In genomic region chr5:1511037-1511436, GRCh38 we compare ENCODE assay signal across 14 cellular contexts. TPM values are rescaled to one million over a fixed set of nuclear protein-coding genes. Genes with fewer than 3 reads are reported as not detected.
DNase-seq lines count a peak whose midpoint lies in the region; ATAC-seq, FAIRE-seq and TF ChIP-seq lines count a peak whose summit lies in the region.
"Had no signal": no experiment of that assay in that cellular context is flagged by ENCODE, and none has a peak within 500 bp of the region (broad histone marks: within the 10 kb centered on the region; RNA-seq: fewer than 3 reads in every experiment).

No MANE protein-coding gene starts in this region.

- FAIRE-seq in HepG2 (lab: Jason Lieb, UNC) = no peak

- CTCF ChIA-PET in HepG2 (lab: Yijun Ruan, JAX; ENCODE audit: low intra/inter-chr PET ratio, low total read pairs) = interaction anchor here (1.3 to 1.4 kb wide), 2 partner anchors 91 to 131 kb away, joined by 4 to 6 read pairs; no protein-coding TSS in a partner anchor

- 100% methylated on average over 3 of the region's 20 CpGs for WGBS in right lobe of liver (ENCODE audit: insufficient coverage, low coverage, low lambda C conversion rate, missing lambda C conversion rate)
- 94% methylated on average over 15 of the region's 20 CpGs for WGBS in HepG2 (ENCODE audit: low lambda C conversion rate)
- WGBS in aorta, 2 donors = 94 to 95% methylated on average over 20 of the region's 20 CpGs

- TF ChIP-seq RAD21 in HepG2 (CRISPR knock-in tag; IDR thresholded peaks at IDR 0.05) = no peak

- DNase-seq in right lobe of liver (peak; percentile 15 to 43 (median 43)), HepG2 (ENCODE audit: low spot score) (no peak), osteoblast (ENCODE audit: insufficient read length, low spot score, missing footprints) (peak; percentile 71), aorta (peak; percentile 39 to 73), NCI-H1417 (lab: John Stamatoyannopoulos, UW) (no peak)
- peak; percentile 1 for DNase-seq in effector CD4-positive, alpha-beta T cell
- no peak for DNase-seq in activated CD4-positive, alpha-beta T cell treated with anti-CD3 and anti-CD28 coated beads for 48 hours
- DNase-seq: activated CD4-positive, alpha-beta T cell treated with anti-CD3 and anti-CD28 coated beads, Interleukin-2, amount 50 U/mL, for 1 hour; hippocampal formation; IMR-90; NCI-H146; RPMI8226 had no signal

- H3K9me3 ChIP-seq in right lobe of liver (no peaks in the 10 kb centered on the region), HepG2 (ENCODE audit: low read length) (no peaks in the 10 kb centered on the region), osteoblast (ENCODE audit: low read depth, low read length) (no peaks in the 10 kb centered on the region), aorta (ENCODE audit: control insufficient read depth, low read length) (no peaks in the 10 kb centered on the region)
- H3K9me3 ChIP-seq: BLaER1 had no signal

- TF ChIP-seq EP300 in HepG2 (IDR thresholded peaks at IDR 0.05; ENCODE audit: low read depth in 2 of 2, low read length in 2 of 2) (no peak), HepG2 (CRISPR knock-in tag; IDR thresholded peaks at IDR 0.05; ENCODE audit: borderline replicate concordance) (no peak)

- no peak overlapping the region for H3K9ac ChIP-seq in HepG2 (ENCODE audit: insufficient read depth, low read depth, low read length)
- H3K9ac ChIP-seq: BLaER1 had no signal

- BruUV-seq in HepG2 (replicated peaks; lab: Mats Ljungman, UMichigan) = no TSS peak

- H4K20me1 ChIP-seq in HepG2 (ENCODE audit: insufficient read depth, low read length) (peaks cover 80% of the 10 kb centered on the region), osteoblast (ENCODE audit: insufficient read depth, low read length) (peaks cover 87% of the 10 kb centered on the region)

- H3K27ac ChIP-seq in right lobe of liver = no peak overlapping the region
- no peak overlapping the region for H3K27ac ChIP-seq in HepG2 (ENCODE audit: extremely low read length, insufficient read depth, low read length)
- no peak overlapping the region for H3K27ac ChIP-seq in osteoblast (ENCODE audit: low read depth, low read length)
- H3K27ac ChIP-seq in aorta (ENCODE audit: low read depth in 1 of 2, low read length in 2 of 2) = no peak overlapping the region
- H3K27ac ChIP-seq: BLaER1 had no signal

- intact Hi-C loops in right lobe of liver (cut with DNase I) (no loop called here), HepG2 (cut with micrococcal nuclease; ENCODE audit: unreplicated experiment) (no loop called here), aorta (cut with DNase I) (no loop called here)

- H3K27me3 ChIP-seq in right lobe of liver = no peaks in the 10 kb centered on the region
- no peaks in the 10 kb centered on the region for H3K27me3 ChIP-seq in HepG2 (ENCODE audit: control insufficient read depth in 1 of 2, insufficient read depth in 2 of 2, low read length in 2 of 2)
- H3K27me3 ChIP-seq in osteoblast (ENCODE audit: insufficient read depth, low read length) = no peaks in the 10 kb centered on the region
- no peaks in the 10 kb centered on the region for H3K27me3 ChIP-seq in aorta (ENCODE audit: control insufficient read depth in 1 of 2, insufficient read depth in 2 of 2, low read length in 1 of 2)
- H3K27me3 ChIP-seq: BLaER1 had no signal

- no peak overlapping the region for H2AFZ ChIP-seq in HepG2 (ENCODE audit: low read length)
- no peak overlapping the region for H2AFZ ChIP-seq in osteoblast (ENCODE audit: low read length)

- ATAC-seq in right lobe of liver (no peak), HepG2 (no peak), aorta (ENCODE audit: low FRiP score) (no peak), HG02870 (IDR thresholded peaks at IDR 0.05; ENCODE audit: unreplicated experiment) (no peak)

- no peak for TF ChIP-seq POLR2A in right lobe of liver (IDR thresholded peaks at IDR 0.05)
- no peak for TF ChIP-seq POLR2A in HepG2 (IDR thresholded peaks at IDR 0.05; ENCODE audit: insufficient read depth in 1 of 2, low read depth in 2 of 2, low read length in 2 of 2)

- POLR2A ChIA-PET in HepG2 (lab: Yijun Ruan, JAX) = no interaction called here

- no peaks in the 10 kb centered on the region for H3K4me1 ChIP-seq in right lobe of liver
- peaks cover 38% of the 10 kb centered on the region for H3K4me1 ChIP-seq in HepG2 (ENCODE audit: insufficient read depth, low read length)
- H3K4me1 ChIP-seq in osteoblast (ENCODE audit: insufficient read depth, low read length) = peaks cover 5% of the 10 kb centered on the region
- no peaks in the 10 kb centered on the region for H3K4me1 ChIP-seq in aorta (ENCODE audit: control insufficient read depth in 1 of 2, insufficient read depth in 2 of 2, low read length in 2 of 2)

- H3K4me3 ChIP-seq in right lobe of liver = no peak overlapping the region
- no peak overlapping the region for H3K4me3 ChIP-seq in HepG2 (replicated peaks in 1 of 3; ENCODE audit: insufficient read depth in 1 of 3, low read depth in 2 of 3, low read length in 3 of 3)
- H3K4me3 ChIP-seq in osteoblast (ENCODE audit: insufficient read depth, low read length) = no peak overlapping the region
- H3K4me3 ChIP-seq in aorta (ENCODE audit: low read length in 2 of 2) = no peak overlapping the region
- H3K4me3 ChIP-seq: BLaER1 had no signal

- H3K36me3 ChIP-seq in right lobe of liver (no peaks in the 10 kb centered on the region), HepG2 (replicated peaks in 1 of 2; ENCODE audit: control insufficient read depth in 1 of 2, insufficient read depth in 2 of 2, low read length in 2 of 2) (peaks cover 23 to 56% of the 10 kb centered on the region in 2 experiments), osteoblast (ENCODE audit: insufficient read depth, low read length) (peaks cover 12% of the 10 kb centered on the region), aorta (ENCODE audit: control insufficient read depth in 1 of 2, insufficient read depth in 2 of 2, low read length in 1 of 2) (no peaks in the 10 kb centered on the region)

- in situ Hi-C loops in HepG2 (cut with HindIII; ENCODE audit: extremely low pct_ligation_motif_present, low pct_unique_long_range_greater_than_20kb) = loop anchor here (25.0 kb wide), 1 partner anchor 126 kb away; no protein-coding TSS in a partner anchor

- H3K4me2 ChIP-seq in HepG2 (ENCODE audit: low read depth, low read length) = no peak overlapping the region
- no peak overlapping the region for H3K4me2 ChIP-seq in osteoblast (ENCODE audit: insufficient read depth, low read length)
- H3K4me2 ChIP-seq: BLaER1 had no signal

- TF ChIP-seq CTCF in right lobe of liver (IDR thresholded peaks at IDR 0.05) = no peak
- TF ChIP-seq CTCF in HepG2 (CRISPR knock-in tag; IDR thresholded peaks at IDR 0.05) = no peak
- TF ChIP-seq CTCF in osteoblast (IDR thresholded peaks at IDR 0.05; ENCODE audit: extremely low read depth, low read depth, low read length) = no peak

- peaks cover 92% of the 10 kb centered on the region for H3K79me2 ChIP-seq in HepG2 (ENCODE audit: insufficient read depth, low read length)
- peaks cover 71% of the 10 kb centered on the region for H3K79me2 ChIP-seq in osteoblast (ENCODE audit: insufficient read depth, low read length)

TF ChIP-seq in HepG2, 621 proteins besides CTCF, POLR2A, EP300 and RAD21 (continues in another document):
- no peak for TF ChIP-seq KLF6 (CRISPR knock-in tag; IDR thresholded peaks at IDR 0.05)
- no peak for TF ChIP-seq RFXANK (CRISPR knock-in tag; IDR thresholded peaks at IDR 0.05)
- TF ChIP-seq ZNF367 (CRISPR knock-in tag; IDR thresholded peaks at IDR 0.05; ENCODE audit: borderline replicate concordance) = no peak
- TF ChIP-seq ZFP91 (CRISPR knock-in tag; IDR thresholded peaks at IDR 0.05; ENCODE audit: borderline replicate concordance) = no peak
- TF ChIP-seq CENPT (CRISPR knock-in tag; IDR thresholded peaks at IDR 0.05; ENCODE audit: low read depth) = no peak
- no peak for TF ChIP-seq PHF21A (CRISPR knock-in tag; IDR thresholded peaks at IDR 0.05)
- TF ChIP-seq HOXA7 (CRISPR knock-in tag; IDR thresholded peaks at IDR 0.05) = no peak

RNA-seq across cellular contexts. Expression of gene LPCAT1, which starts 12.7 kb away (rescaled TPM):
- total RNA-seq in right lobe of liver (10 to 100 TPM in 3 of 6 experiments, 1 to 10 TPM in 3; 6.9 to 38.6 (median 13.1) TPM), HepG2 (2016; rRNA removed; fragmentation: Illumina TruSeq; extraction: Trizol) (16.0 and 29.8 TPM in 2 replicates), osteoblast (11.6 and 15.6 TPM in 2 replicates), aorta (10 to 100 TPM; 38.7 to 68.7 TPM)
- 5.1 and 9.2 TPM in 2 replicates for total RNA-seq in HepG2 (2016; cell fraction: cytosol; rRNA removed; fragmentation: Illumina TruSeq; extraction: Trizol; ENCODE audit: low read depth)
- 14.3 and 34.5 TPM in 2 replicates for total RNA-seq in HepG2 (2016; cell fraction: insoluble cytoplasmic fraction; rRNA removed; fragmentation: Illumina TruSeq; extraction: Trizol)
- 14.8 and 16.4 TPM in 2 replicates for total RNA-seq in HepG2 (2016; cell fraction: membrane; rRNA removed; fragmentation: Illumina TruSeq; extraction: Trizol)
- total RNA-seq in HepG2 (2016; cell fraction: nucleus; rRNA removed; fragmentation: Illumina TruSeq; extraction: Trizol) = 37.9 and 47.2 TPM in 2 replicates
- polyA plus RNA-seq in HepG2 (2011; rRNA removed) (90.6 and 115 TPM in 2 replicates), aorta (10 to 100 TPM in 1 of 2 donors, 1 to 10 TPM in 1; 6.4 to 34.2 TPM)
- polyA plus RNA-seq in HepG2 (2011; cell fraction: cytosol; rRNA removed) = 65.4 and 69.9 TPM in 2 replicates
- 330 and 361 TPM in 2 replicates for polyA plus RNA-seq in HepG2 (2011; cell fraction: nucleus; rRNA removed)
- 104 and 122 TPM in 2 replicates for polyA plus RNA-seq in HepG2 (2012)
- 3.8 and 4.2 TPM in 2 replicates for polyA plus RNA-seq in HepG2 (2016; cell fraction: cytosol; fragmentation: Illumina TruSeq; extraction: Trizol; ENCODE audit: low read depth)
- polyA plus RNA-seq in HepG2 (2016; cell fraction: insoluble cytoplasmic fraction; fragmentation: Illumina TruSeq; extraction: Trizol; ENCODE audit: low read depth) = 18.3 and 19.5 TPM in 2 replicates
- polyA plus RNA-seq in HepG2 (2016; cell fraction: membrane; fragmentation: Illumina TruSeq; extraction: Trizol; ENCODE audit: low read depth) = 9.2 and 10.4 TPM in 2 replicates
- polyA plus RNA-seq in HepG2 (2016; cell fraction: nucleus; fragmentation: Illumina TruSeq; extraction: Trizol; ENCODE audit: insufficient read depth, low read depth) = 89.7 and 92.4 TPM in 2 replicates
- polyA minus RNA-seq in HepG2 (2011; rRNA and poly(A)+ RNA removed; ENCODE audit: low replicate concordance) = 56.1 and 65.1 TPM in 2 replicates
- 44.6 and 51.7 TPM in 2 replicates for polyA minus RNA-seq in HepG2 (2011; cell fraction: cytosol; rRNA and poly(A)+ RNA removed)
- 90.3 and 92.4 TPM in 2 replicates for polyA minus RNA-seq in HepG2 (2011; cell fraction: nucleus; rRNA and poly(A)+ RNA removed)

Comparison
In these comparisons a context has a peak if more than half of its experiments do, and no peak if none do; other contexts are left out.
1. DNase-seq: peak in right lobe of liver (3 of 3), effector CD4-positive, alpha-beta T cell (single experiment), osteoblast (single experiment) and aorta (2 of 2); none in HepG2 (single experiment), NCI-H1417 (0 of 3) and activated CD4-positive, alpha-beta T cell treated with anti-CD3 and anti-CD28 coated beads for 48 hours (single experiment).